In the genomic region with DNA sequence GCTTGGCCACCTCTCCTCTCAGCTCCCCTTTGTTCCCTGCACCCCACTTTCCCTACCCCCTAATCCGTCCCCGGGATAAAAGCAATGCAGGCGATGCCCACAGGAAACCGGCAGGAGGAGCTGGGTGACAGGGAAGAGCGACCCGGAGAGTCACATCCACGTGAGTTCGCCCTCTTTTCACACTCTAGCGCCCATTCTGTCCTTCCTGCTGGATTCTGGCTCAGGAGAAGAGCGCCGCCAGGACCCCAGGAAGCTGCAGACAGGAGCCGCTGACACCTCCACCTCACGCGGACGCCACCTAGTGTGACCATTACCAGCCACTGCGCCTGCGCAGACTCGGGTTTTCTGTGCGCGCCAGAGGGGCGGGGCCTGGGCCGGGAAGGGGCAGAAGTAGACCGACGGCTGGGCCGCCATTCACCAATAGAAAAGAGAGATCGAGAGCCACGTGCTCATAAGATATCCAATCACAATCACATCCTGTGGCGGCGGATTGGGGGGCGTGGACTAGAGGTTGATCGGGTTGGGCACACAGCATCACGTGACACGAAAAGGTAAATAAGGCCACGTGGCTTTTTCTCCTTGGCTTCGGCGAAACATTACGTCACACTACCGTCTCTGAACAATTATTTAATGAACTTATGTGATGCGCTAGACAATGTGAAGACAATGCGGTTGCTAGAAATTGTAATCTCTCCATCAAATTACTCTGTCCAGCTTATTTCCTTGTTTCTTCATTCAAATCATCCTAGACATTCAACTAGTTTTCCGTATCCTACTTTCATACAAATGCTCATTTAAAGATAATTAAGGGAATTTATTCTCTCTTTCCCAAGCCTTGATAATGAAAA, we compare ENCODE assay signal across 1 cellular context.
TF ChIP-seq lines count a peak whose summit lies in the region.

No MANE protein-coding gene starts in this region.

TF ChIP-seq in H1, 55 proteins besides CTCF, POLR2A, EP300 and RAD21 (continued from another document):
- TF ChIP-seq RFX5 (IDR thresholded peaks at IDR 0.05; ENCODE audit: borderline replicate concordance, low read depth, low read length): no peak
